Comparison of ENCODE assay signal across 1 cellular context in genomic region chr11:64254326-64254725, GRCh38.
TF ChIP-seq lines count a peak whose summit lies in the region.

No MANE protein-coding gene starts in this region.

TF ChIP-seq in K562, 482 proteins besides CTCF, POLR2A, EP300 and RAD21:
- TF ChIP-seq CBX2 (IDR thresholded peaks at IDR 0.05; ENCODE audit: insufficient read depth, low read length, poor library complexity, severe bottlenecking) (no peak), ZNF316 (IDR thresholded peaks at IDR 0.05) (peak; percentile 49), RBFOX2 (IDR thresholded peaks at IDR 0.05; ENCODE audit: low read depth, low read length) (0 out of 2 replicates have a peak, but pooled peaks have one; percentile 37)
TF ChIP-seq in K562: peak in this region for 2.
